In genomic region chr6:137589067-137589848, GRCh38 we compare ENCODE assay signal across 8 cellular contexts.
A peak's percentile ranks its signal among the peaks of the same experiment; 100 is the strongest.
DNase-seq lines count a peak whose midpoint lies in the region; ATAC-seq and TF ChIP-seq lines count a peak whose summit lies in the region.

No MANE protein-coding gene starts in this region.

- peaks cover 37% of the 10 kb centered on the region for H3K27me3 Mint-ChIP-seq in activated CD4-positive, alpha-beta T cell treated with anti-CD3 and anti-CD28 coated beads, Interleukin-2, amount 10 ng/mL, durations not matched to agents 7 days and 5 days

- no peak for TF ChIP-seq POLR2A in esophagus squamous epithelium (IDR thresholded peaks at IDR 0.05)
- no peak for TF ChIP-seq POLR2A in spleen (IDR thresholded peaks at IDR 0.05)

- peaks cover 14% of the 10 kb centered on the region for H3K4me1 Mint-ChIP-seq in activated CD4-positive, alpha-beta T cell treated with anti-CD3 and anti-CD28 coated beads, Interleukin-2, amount 10 ng/mL, durations not matched to agents 7 days and 5 days

- peak; percentile 13 for DNase-seq in activated CD4-positive, CD25-positive, alpha-beta regulatory T cell treated with anti-CD3 and anti-CD28 coated beads, Interleukin-2, amount 50 U/mL, for 16 hours (ENCODE audit: low read depth, low spot score)
- DNase-seq in activated CD4-positive, CD25-positive, alpha-beta regulatory T cell (lab: John Stamatoyannopoulos, UW) = no peak
- peak; percentile 3 for DNase-seq in NCI-H2171 (lab: John Stamatoyannopoulos, UW)
- peak; percentile 76 for DNase-seq in activated CD4-positive, alpha-beta T cell treated with anti-CD3 and anti-CD28 coated beads, Interleukin-2, amount 10 ng/mL, durations not matched to agents 7 days and 5 days
- DNase-seq in esophagus squamous epithelium (lab: John Stamatoyannopoulos, UW) = no peak
- DNase-seq in spleen = no peak
- DNase-seq in dorsolateral prefrontal cortex = no peak

- H3K36me3 Mint-ChIP-seq in activated CD4-positive, alpha-beta T cell treated with anti-CD3 and anti-CD28 coated beads, Interleukin-2, amount 10 ng/mL, durations not matched to agents 7 days and 5 days (ENCODE audit: low read depth) = peaks cover 12% of the 10 kb centered on the region

- intact Hi-C loops in esophagus squamous epithelium (cut with DNase I) (no loop called here), spleen (cut with DNase I; ENCODE audit: low total_unique reads) (no loop called here), dorsolateral prefrontal cortex (cut with DNase I) (no loop called here)

- TF ChIP-seq CTCF in esophagus squamous epithelium (IDR thresholded peaks at IDR 0.05) (peak; percentile 20 to 96 (median 61)), spleen (IDR thresholded peaks at IDR 0.05 in 8 of 11, conservative IDR thresholded peaks at IDR 0.05 in 3 of 11) (peak in 10 of 11 experiments; percentile 26 to 61 (median 44)), dorsolateral prefrontal cortex (IDR thresholded peaks at IDR 0.05 in 54 of 56, conservative IDR thresholded peaks at IDR 0.05 in 2 of 56; ENCODE audit: low read depth in 1 of 56, partially characterized antibody in 56 of 56) (peak in 5 of 56 donors; percentile 12 to 25 (median 24))

- ATAC-seq in HG02798 (IDR thresholded peaks at IDR 0.05; ENCODE audit: poor library complexity, unreplicated experiment) = peak; percentile 100

- H3K27ac ChIP-seq in esophagus squamous epithelium = peak overlapping the region in 2 of 4 donors; percentile 55 to 68
- no peak overlapping the region for H3K27ac ChIP-seq in spleen
- no peak overlapping the region for H3K27ac ChIP-seq in dorsolateral prefrontal cortex

- H3K4me3 ChIP-seq in esophagus squamous epithelium = no peak overlapping the region
- H3K4me3 ChIP-seq in spleen = no peak overlapping the region
- H3K4me3 ChIP-seq in dorsolateral prefrontal cortex = no peak overlapping the region

- 49 to 50% methylated on average over 4 to 5 of the region's 9 CpGs for WGBS in esophagus squamous epithelium, 2 donors
- WGBS in spleen, 5 donors = 57 to 70% (median 67%) methylated on average over 7 to 9 of the region's 9 CpGs

- peak overlapping the region; percentile 63 for H3K27ac Mint-ChIP-seq in activated CD4-positive, alpha-beta T cell treated with anti-CD3 and anti-CD28 coated beads, Interleukin-2, amount 10 ng/mL, durations not matched to agents 7 days and 5 days

- peaks cover 13% of the 10 kb centered on the region for H3K9me3 Mint-ChIP-seq in activated CD4-positive, alpha-beta T cell treated with anti-CD3 and anti-CD28 coated beads, Interleukin-2, amount 10 ng/mL, durations not matched to agents 7 days and 5 days

- H3K4me3 Mint-ChIP-seq in activated CD4-positive, alpha-beta T cell treated with anti-CD3 and anti-CD28 coated beads, Interleukin-2, amount 10 ng/mL, durations not matched to agents 7 days and 5 days = no peak overlapping the region

- POLR2A ChIA-PET in activated CD4-positive, alpha-beta T cell treated with anti-CD3 and anti-CD28 coated beads, Interleukin-2, amount 10 ng/mL, durations not matched to agents 7 days and 5 days (lab: Charles Lee) = no interaction called here

- H3K9me3 ChIP-seq in esophagus squamous epithelium (peaks cover 0 to 10% (median 0%) of the 10 kb centered on the region in 3 donors), spleen (peaks cover 0 to 29% (median 16%) of the 10 kb centered on the region in 8 donors)

- peaks cover 0 to 16% (median 0%) of the 10 kb centered on the region in 3 donors for H3K4me1 ChIP-seq in esophagus squamous epithelium
- H3K4me1 ChIP-seq in spleen = no peaks in the 10 kb centered on the region

- H3K36me3 ChIP-seq in esophagus squamous epithelium (no peaks in the 10 kb centered on the region), spleen (no peaks in the 10 kb centered on the region)

- H3K27me3 ChIP-seq in esophagus squamous epithelium = no peaks in the 10 kb centered on the region
- H3K27me3 ChIP-seq in spleen (replicated peaks in 1 of 7) = peaks cover 0 to 14% (median 0%) of the 10 kb centered on the region in 7 donors
- H3K27me3 ChIP-seq in dorsolateral prefrontal cortex = peaks cover 0 to 10% (median 0%) of the 10 kb centered on the region in 45 donors

- CTCF ChIA-PET in activated CD4-positive, alpha-beta T cell treated with anti-CD3 and anti-CD28 coated beads, Interleukin-2, amount 10 ng/mL, durations not matched to agents 7 days and 5 days (lab: Charles Lee) = interaction anchor here (0.6 to 2.5 kb wide), 22 partner anchors 10 to 595 kb away, joined by 3 to 10 read pairs (median 3); no protein-coding TSS in a partner anchor

Comparison
In these comparisons a context has a peak if more than half of its experiments do, and no peak if none do; other contexts are left out.
1. DNase-seq: peak in activated CD4-positive, CD25-positive, alpha-beta regulatory T cell treated with anti-CD3 and anti-CD28 coated beads, Interleukin-2, amount 50 U/mL, for 16 hours (single experiment), NCI-H2171 (single experiment) and activated CD4-positive, alpha-beta T cell treated with anti-CD3 and anti-CD28 coated beads, Interleukin-2, amount 10 ng/mL, durations not matched to agents 7 days and 5 days (single experiment); none in activated CD4-positive, CD25-positive, alpha-beta regulatory T cell (0 of 4), esophagus squamous epithelium (single experiment), spleen (single experiment) and dorsolateral prefrontal cortex (0 of 10).